Comparison of ENCODE assay signal across 11 cellular contexts in genomic region chr17:35021520-35022380, GRCh38. TPM values are rescaled to one million over a fixed set of nuclear protein-coding genes. Genes with fewer than 3 reads are reported as not detected.
DNase-seq lines count a peak whose midpoint lies in the region; ATAC-seq and TF ChIP-seq lines count a peak whose summit lies in the region.
"Had no signal": no experiment of that assay in that cellular context is flagged by ENCODE, and none has a peak within 500 bp of the region (broad histone marks: within the 10 kb centered on the region; RNA-seq: fewer than 3 reads in every experiment).

No MANE protein-coding gene starts in this region.

- H3K9me2 ChIP-seq in Karpas-422 (replicated peaks; ENCODE audit: insufficient read depth, low read length): no peaks in the 10 kb centered on the region

- in situ Hi-C loops in brain microvascular endothelial cell (cut with HindIII; ENCODE audit: low pct_ligation_motif_present, low sequenced_read_pairs): no loop called here

- WGBS in upper lobe of left lung, 2 donors: 87 to 95% methylated on average over 11 of the region's 11 CpGs

- peaks cover 11% of the 10 kb centered on the region for H3K36me3 Mint-ChIP-seq in activated naive CD4-positive, alpha-beta T cell treated with anti-CD3 and anti-CD28 coated beads, Interleukin-2, amount 50 U/mL, for 24 hours

- H3K36me3 ChIP-seq in brain microvascular endothelial cell (replicated peaks): peaks cover 13% of the 10 kb centered on the region
- H3K36me3 ChIP-seq in mucosa of stomach (ENCODE audit: control insufficient read depth, insufficient read depth, low read length): no peaks in the 10 kb centered on the region
- H3K36me3 ChIP-seq in upper lobe of left lung: peaks cover 0 to 51% (median 12%) of the 10 kb centered on the region in 4 donors
- H3K36me3 ChIP-seq in Karpas-422 (ENCODE audit: insufficient read depth, low read length): no peaks in the 10 kb centered on the region

- H3K27ac Mint-ChIP-seq in activated naive CD4-positive, alpha-beta T cell treated with anti-CD3 and anti-CD28 coated beads, Interleukin-2, amount 50 U/mL, for 24 hours: peak overlapping the region; percentile 97

- no peaks in the 10 kb centered on the region for H3K27me3 ChIP-seq in brain microvascular endothelial cell (replicated peaks)
- H3K27me3 ChIP-seq in mucosa of stomach (ENCODE audit: control insufficient read depth, insufficient read depth, low read length): no peaks in the 10 kb centered on the region
- no peaks in the 10 kb centered on the region for H3K27me3 ChIP-seq in upper lobe of left lung
- no peaks in the 10 kb centered on the region for H3K27me3 ChIP-seq in Karpas-422 (ENCODE audit: low read length)

- peaks cover 55% of the 10 kb centered on the region for H3K4me1 Mint-ChIP-seq in activated naive CD4-positive, alpha-beta T cell treated with anti-CD3 and anti-CD28 coated beads, Interleukin-2, amount 50 U/mL, for 24 hours

- no peak for TF ChIP-seq EP300 in upper lobe of left lung (IDR thresholded peaks at IDR 0.05)

- no peak overlapping the region for H2AFZ ChIP-seq in Karpas-422 (ENCODE audit: low read length)

- H3K27ac ChIP-seq in brain microvascular endothelial cell: peak overlapping the region; percentile 85
- peak overlapping the region; percentile 41 to 91 (median 76) for H3K27ac ChIP-seq in upper lobe of left lung
- no peak overlapping the region for H3K27ac ChIP-seq in Karpas-422 (ENCODE audit: low read length)

- H3K79me2 ChIP-seq in Karpas-422 (ENCODE audit: low read length): no peaks in the 10 kb centered on the region

- H3K9me3 Mint-ChIP-seq in activated naive CD4-positive, alpha-beta T cell treated with anti-CD3 and anti-CD28 coated beads, Interleukin-2, amount 50 U/mL, for 24 hours: no peaks in the 10 kb centered on the region

- H3K4me1 ChIP-seq in mucosa of stomach (ENCODE audit: control insufficient read depth, insufficient read depth, low read length) (peaks cover 37% of the 10 kb centered on the region), upper lobe of left lung (peaks cover 18 to 24% (median 20%) of the 10 kb centered on the region in 4 donors), Karpas-422 (ENCODE audit: low read length) (peaks cover 11% of the 10 kb centered on the region)

- peak overlapping the region; percentile 0 for H3K9ac ChIP-seq in mucosa of stomach (ENCODE audit: low read length)
- H3K9ac ChIP-seq in Karpas-422 (ENCODE audit: low read length): no peak overlapping the region

- no peaks in the 10 kb centered on the region for H4K20me1 ChIP-seq in Karpas-422 (ENCODE audit: insufficient read depth, low read depth, low read length)

- DNase-seq in activated naive CD4-positive, alpha-beta T cell treated with anti-CD3 and anti-CD28 coated beads, Interleukin-2, amount 50 U/mL, for 16 hours: no peak
- no peak for DNase-seq in brain microvascular endothelial cell
- DNase-seq in upper lobe of left lung: no peak
- no peak for DNase-seq in NCI-H1930 (lab: John Stamatoyannopoulos, UW)
- DNase-seq in Karpas-422: no peak
- DNase-seq in stimulated activated CD8-positive, alpha-beta memory T cell treated with anti-CD3 and anti-CD28 coated beads, Interleukin-4, amount 100 ng/mL, for 48 hours: no peak
- DNase-seq: NCI-H146; stimulated activated CD4-positive, alpha-beta T cell treated with anti-CD3 and anti-CD28 coated beads, Interleukin-15, amount 100 ng/mL, for 24 hours had no signal

- H3K4me2 ChIP-seq in Karpas-422 (ENCODE audit: low read depth, low read length, poor library complexity, severe bottlenecking): no peak overlapping the region

- peak overlapping the region; percentile 72 for H3K4me3 Mint-ChIP-seq in activated naive CD4-positive, alpha-beta T cell treated with anti-CD3 and anti-CD28 coated beads, Interleukin-2, amount 50 U/mL, for 24 hours

- no peak for ATAC-seq in upper lobe of left lung (ENCODE audit: low FRiP score in 2 of 2)
- ATAC-seq: HCT116 had no signal

- TF ChIP-seq CTCF in brain microvascular endothelial cell (IDR thresholded peaks at IDR 0.05; ENCODE audit: low read depth, low read length, missing control alignments): no peak
- no peak for TF ChIP-seq CTCF in upper lobe of left lung (IDR thresholded peaks at IDR 0.05)

- H3K9me3 ChIP-seq in mucosa of stomach (ENCODE audit: control insufficient read depth, low read length) (no peaks in the 10 kb centered on the region), upper lobe of left lung (no peaks in the 10 kb centered on the region), Karpas-422 (ENCODE audit: low read length) (no peaks in the 10 kb centered on the region)

- H3K4me3 ChIP-seq in brain microvascular endothelial cell (ENCODE audit: low read depth, low read length) (no peak overlapping the region), mucosa of stomach (ENCODE audit: low read length) (no peak overlapping the region), upper lobe of left lung (no peak overlapping the region), Karpas-422 (ENCODE audit: low read length) (no peak overlapping the region)

- H3K27me3 Mint-ChIP-seq in activated naive CD4-positive, alpha-beta T cell treated with anti-CD3 and anti-CD28 coated beads, Interleukin-2, amount 50 U/mL, for 24 hours: no peaks in the 10 kb centered on the region

- TF ChIP-seq POLR2A in upper lobe of left lung (IDR thresholded peaks at IDR 0.05): no peak

RNA-seq across cellular contexts. Expression of gene LIG3, which starts 41.4 kb away (rescaled TPM):
- total RNA-seq in upper lobe of left lung: 10 to 100 TPM; 27.4 to 47.1 (median 29.9) TPM
- 28.2 and 31.7 TPM in 2 replicates for total RNA-seq in Karpas-422 (2014; rRNA removed; shearing (Covaris generic); ENCODE audit: low replicate concordance)

RNA-seq across cellular contexts. Expression of gene RFFL, which starts 41.8 kb away (rescaled TPM):
- total RNA-seq in upper lobe of left lung: 10 to 100 TPM; 17.6 to 30.8 (median 25.3) TPM
- total RNA-seq in Karpas-422 (2014; rRNA removed; shearing (Covaris generic); ENCODE audit: low replicate concordance): 14.6 and 16.3 TPM in 2 replicates
